Comparison of ENCODE assay signal across 20 cellular contexts in genomic region chr7:131638641-131639430, GRCh38.
A peak's percentile ranks its signal among the peaks of the same experiment; 100 is the strongest.
DNase-seq lines count a peak whose midpoint lies in the region; ATAC-seq, FAIRE-seq and TF ChIP-seq lines count a peak whose summit lies in the region.
"Had no signal": no experiment of that assay in that cellular context is flagged by ENCODE, and none has a peak within 500 bp of the region (broad histone marks: within the 10 kb centered on the region; RNA-seq: fewer than 3 reads in every experiment).

No MANE protein-coding gene starts in this region.

- H3K4me1 Mint-ChIP-seq in neural progenitor cell: peaks cover 4% of the 10 kb centered on the region
- H3K4me1 Mint-ChIP-seq: CD8-positive, alpha-beta memory T cell; IgD-negative memory B cell had no signal

- no peaks in the 10 kb centered on the region for H3K23me2 ChIP-seq in H1 (ENCODE audit: low read depth, low read length)

- no peak overlapping the region for H3K14ac ChIP-seq in H1 (ENCODE audit: insufficient read length)

- H2BK120ac ChIP-seq in H1 (replicated peaks; ENCODE audit: low read depth, low read length): peak overlapping the region; percentile 67

- peak overlapping the region; percentile 91 for H4K91ac ChIP-seq in H1 (replicated peaks; ENCODE audit: insufficient read length, low read length)

- H2BK15ac ChIP-seq in H1 (ENCODE audit: low read length): peak overlapping the region; percentile 65; the same call in 1 of the 2 replicates

- no peak overlapping the region for H3K23ac ChIP-seq in H1 (ENCODE audit: insufficient read length)

- H3K27me3 ChIP-seq in HUES6 (ENCODE audit: control insufficient read depth, insufficient read depth, low read length) (no peaks in the 10 kb centered on the region), H1 (replicated peaks in 1 of 4; ENCODE audit: control insufficient read depth in 3 of 4, extremely low read depth in 1 of 4, insufficient read depth in 3 of 4, low read length in 3 of 4) (peaks cover 0 to 3% (median 0%) of the 10 kb centered on the region in 4 experiments; a peak in 1 of 7 replicates), neural progenitor cell (no peaks in the 10 kb centered on the region)

- peak overlapping the region; percentile 29 for H3K27ac Mint-ChIP-seq in neural progenitor cell
- H3K27ac Mint-ChIP-seq: CD8-positive, alpha-beta memory T cell; IgD-negative memory B cell had no signal

- H3K4me3 ChIP-seq in HUES6 (ENCODE audit: low read depth, low read length): no peak overlapping the region
- H3K4me3 ChIP-seq in H1 (ENCODE audit: extremely low read depth in 1 of 4, insufficient read depth in 2 of 4, low read depth in 3 of 4, low read length in 4 of 4): no peak overlapping the region
- H3K4me3 ChIP-seq in neural progenitor cell: no peak overlapping the region
- H3K4me3 ChIP-seq: GM12878 had no signal

- FAIRE-seq in D721Med (lab: Jason Lieb, UNC) (no peak), H1 (lab: Jason Lieb, UNC) (no peak)
- FAIRE-seq: A204.1, GM12878 had no signal

- TF ChIP-seq POLR2A in H1 (IDR thresholded peaks at IDR 0.05; ENCODE audit: control extremely low read depth in 1 of 2, low read depth in 2 of 2, low read length in 2 of 2): no peak

- H3K79me1 ChIP-seq in H1 (ENCODE audit: low read depth, low read length): no peaks in the 10 kb centered on the region

- no peaks in the 10 kb centered on the region for H3K9me3 ChIP-seq in HUES6 (ENCODE audit: control insufficient read depth, insufficient read depth, low read depth, low read length)
- H3K9me3 ChIP-seq in H1 (ENCODE audit: insufficient read depth in 2 of 2, low read depth in 1 of 2, low read length in 1 of 2): no peaks in the 10 kb centered on the region
- H3K9me3 ChIP-seq in neural progenitor cell (ENCODE audit: low read depth): no peaks in the 10 kb centered on the region
- H3K9me3 ChIP-seq: SK-N-SH had no signal

- peaks cover 10% of the 10 kb centered on the region for H3F3A ChIP-seq in neural progenitor cell (ENCODE audit: low read depth)

- no peak for TF ChIP-seq CTCF in D721Med (IDR thresholded peaks at IDR 0.05; ENCODE audit: insufficient read depth, missing control alignments)
- peak in 1 of 3 experiments; percentile 22; a peak in 1 of 4 replicates for TF ChIP-seq CTCF in H1 (IDR thresholded peaks at IDR 0.05; ENCODE audit: control extremely low read depth in 1 of 3, insufficient read depth in 1 of 3, low read depth in 1 of 3, low read length in 3 of 3)
- no peak for TF ChIP-seq CTCF in neural progenitor cell (IDR thresholded peaks at IDR 0.05)

- POLR2A ChIA-PET in H1 (lab: Charles Lee; ENCODE audit: partially characterized antibody): interaction anchor here (0.6 to 3.5 kb wide), 5 partner anchors 10 to 144 kb away, joined by 3 to 9 read pairs (median 4); no protein-coding TSS in a partner anchor

- H3K4me3 Mint-ChIP-seq in neural progenitor cell: no peak overlapping the region
- H3K4me3 Mint-ChIP-seq: CD8-positive, alpha-beta memory T cell; IgD-negative memory B cell had no signal

- no peaks in the 10 kb centered on the region for H4K20me1 ChIP-seq in H1 (replicated peaks in 1 of 2; ENCODE audit: control insufficient read depth in 1 of 2, insufficient read depth in 2 of 2, low read length in 2 of 2)
- no peaks in the 10 kb centered on the region for H4K20me1 ChIP-seq in neural progenitor cell (ENCODE audit: low read depth)

- TF ChIP-seq EP300 in H1 (IDR thresholded peaks at IDR 0.05; ENCODE audit: borderline replicate concordance in 1 of 2, low read depth in 2 of 2, low read length in 2 of 2): no peak

- H2BK12ac ChIP-seq in H1 (ENCODE audit: low read depth, low read length): peak overlapping the region; percentile 45; the same call in 1 of the 2 replicates

- H3K27ac ChIP-seq in HUES6 (ENCODE audit: low read depth, low read length) (peak overlapping the region; percentile 8; the same call in 1 of the 2 replicates), H1 (ENCODE audit: low read depth, low read length) (no peak overlapping the region), neural progenitor cell (peak overlapping the region; percentile 17)
- H3K27ac ChIP-seq: C4-2B had no signal

- peak overlapping the region; percentile 34; the same call in 1 of the 2 replicates for H3K18ac ChIP-seq in H1 (ENCODE audit: extremely low read depth, low read length)

- 89% methylated on average over 10 of the region's 10 CpGs; no CpG with 5 or more reads in 1 of the 2 experiments for WGBS in H1 (ENCODE audit: extremely low coverage in 1 of 2, insufficient coverage in 1 of 2, insufficient read length in 1 of 2, insufficient replicate concordance in 2 of 2, low coverage in 1 of 2, low lambda C conversion rate in 2 of 2, missing lambda C conversion rate in 1 of 2), 2 experiments

- TF ChIP-seq RAD21 in H1 (IDR thresholded peaks at IDR 0.05 in 1 of 2, conservative IDR thresholded peaks at IDR 0.05 in 1 of 2; ENCODE audit: low read depth in 2 of 2, low read length in 2 of 2): no peak; a peak in 1 of 4 replicates

- H3K27me3 Mint-ChIP-seq in neural progenitor cell (ENCODE audit: insufficient read depth, low read depth): peaks cover 26% of the 10 kb centered on the region

- H3K4me2 ChIP-seq in H1 (ENCODE audit: insufficient read depth in 1 of 2, low read depth in 2 of 2, low read length in 2 of 2): no peak overlapping the region
- H3K4me2 ChIP-seq in neural progenitor cell: peak overlapping the region; percentile 8
- H3K4me2 ChIP-seq: SK-N-SH had no signal

- DNase-seq in D721Med (ENCODE audit: insufficient read length, low spot score): peak; percentile 6
- no peak for DNase-seq in H1 (ENCODE audit: low read depth in 1 of 2, low spot score in 2 of 2)
- no peak for DNase-seq in neural progenitor cell (ENCODE audit: low spot score)
- no peak for DNase-seq in T-helper 2 cell
- DNase-seq: CD8-positive, alpha-beta memory T cell; DMS79 treated with DMSO at 0.1 percent for 48 hours; GOT3; NCI-H187; NCI-H446 treated with DMSO at 0.1 percent for 48 hours; NCI-H526 treated with DMSO at 0.1 percent for 48 hours; OCI-M1; SIG-M5; SK-N-SH had no signal

- H2BK20ac ChIP-seq in H1 (ENCODE audit: low read length): peak overlapping the region; percentile 98

- H2AK5ac ChIP-seq in H1 (ENCODE audit: low read depth, low read length): no peak overlapping the region

- H3K4ac ChIP-seq in H1 (replicated peaks; ENCODE audit: insufficient read length, low read depth, low read length): no peak overlapping the region

- peaks cover 27% of the 10 kb centered on the region for H3K4me1 ChIP-seq in HUES6 (ENCODE audit: control insufficient read depth, insufficient read depth, low read length)
- H3K4me1 ChIP-seq in H1 (replicated peaks in 1 of 4; ENCODE audit: control insufficient read depth in 3 of 4, insufficient read depth in 4 of 4, low read length in 3 of 4): peaks cover 0 to 15% (median 5%) of the 10 kb centered on the region in 4 experiments; a peak in 3 of 7 replicates
- H3K4me1 ChIP-seq in neural progenitor cell: peaks cover 8% of the 10 kb centered on the region

- no peak overlapping the region for H4K8ac ChIP-seq in H1 (ENCODE audit: extremely low read depth, insufficient read depth, low read length)

- H4K5ac ChIP-seq in H1 (ENCODE audit: insufficient read length, low read depth, low read length): no peak overlapping the region

- H3K9ac ChIP-seq in HUES6 (ENCODE audit: low read length): peak overlapping the region; percentile 18
- H3K9ac ChIP-seq in H1 (replicated peaks in 1 of 4; ENCODE audit: extremely low read depth in 1 of 4, low read depth in 3 of 4, low read length in 3 of 4): no peak overlapping the region
- H3K9ac ChIP-seq in neural progenitor cell: no peak overlapping the region
- H3K9ac ChIP-seq: SK-N-SH had no signal

- H3K56ac ChIP-seq in H1 (replicated peaks; ENCODE audit: insufficient read length, low read depth, low read length): no peak overlapping the region

- H3K79me2 ChIP-seq in H1 (ENCODE audit: control insufficient read depth in 1 of 2, insufficient read depth in 2 of 2, low read length in 2 of 2) (no peaks in the 10 kb centered on the region), neural progenitor cell (ENCODE audit: low read depth) (no peaks in the 10 kb centered on the region)

- 0 out of 2 replicates have a peak overlapping the region, but pooled peaks have one; percentile 40 for H2AFZ ChIP-seq in H1 (ENCODE audit: low read length)
- H2AFZ ChIP-seq in neural progenitor cell (replicated peaks): no peak overlapping the region

- H3K9me3 Mint-ChIP-seq in neural progenitor cell: peaks cover 3% of the 10 kb centered on the region
- H3K9me3 Mint-ChIP-seq: CD8-positive, alpha-beta memory T cell had no signal

- ATAC-seq in HG03196 (IDR thresholded peaks at IDR 0.05; ENCODE audit: unreplicated experiment) (no peak), HG02588 (IDR thresholded peaks at IDR 0.05; ENCODE audit: unreplicated experiment) (no peak)
- ATAC-seq: GM12878 had no signal

- H3K36me3 ChIP-seq in HUES6 (ENCODE audit: control insufficient read depth, insufficient read depth, low read length) (no peaks in the 10 kb centered on the region), H1 (ENCODE audit: control insufficient read depth in 2 of 4, insufficient read depth in 4 of 4, low read length in 3 of 4) (no peaks in the 10 kb centered on the region), neural progenitor cell (no peaks in the 10 kb centered on the region)

- no peaks in the 10 kb centered on the region for H3K36me3 Mint-ChIP-seq in neural progenitor cell
- H3K36me3 Mint-ChIP-seq: CD8-positive, alpha-beta memory T cell; IgD-negative memory B cell had no signal

- CTCF ChIA-PET in H1 (lab: Charles Lee; ENCODE audit: partially characterized antibody): interaction anchor here (0.6 to 4.9 kb wide), 12 partner anchors 9 to 131 kb away, joined by 3 to 38 read pairs (median 4); no protein-coding TSS in a partner anchor

- peak overlapping the region; percentile 47; the same call in 1 of the 2 replicates for H2BK5ac ChIP-seq in H1 (ENCODE audit: low read depth, low read length)

TF ChIP-seq in H1, 55 proteins besides CTCF, POLR2A, EP300 and RAD21 (continues in another document):
- TF ChIP-seq SP1 (IDR thresholded peaks at IDR 0.05; ENCODE audit: low read depth, low read length) (no peak), CEBPB (IDR thresholded peaks at IDR 0.05; ENCODE audit: low read depth, low read length) (no peak), GTF2F1 (IDR thresholded peaks at IDR 0.05; ENCODE audit: borderline replicate concordance, low read depth, low read length) (no peak), GABPA (IDR thresholded peaks at IDR 0.05; ENCODE audit: borderline replicate concordance, insufficient read depth, low read length) (no peak), TCF12 (IDR thresholded peaks at IDR 0.05; ENCODE audit: low read depth, low read length) (no peak), NANOG (IDR thresholded peaks at IDR 0.05; ENCODE audit: insufficient read depth, low read depth, low read length, poor library complexity, severe bottlenecking) (no peak), JUN (IDR thresholded peaks at IDR 0.05; ENCODE audit: low read depth, low read length) (no peak), CBX5 (IDR thresholded peaks at IDR 0.05; ENCODE audit: low read depth, low read length) (no peak), SAP30 (IDR thresholded peaks at IDR 0.05; ENCODE audit: insufficient read depth, insufficient replicate concordance, low read length) (no peak), NRF1 (IDR thresholded peaks at IDR 0.05; ENCODE audit: low read depth, low read length) (no peak), EZH2 (IDR thresholded peaks at IDR 0.05; ENCODE audit: low read depth, low read length, severe bottlenecking) (no peak), MAFK (IDR thresholded peaks at IDR 0.05; ENCODE audit: low read depth, low read length) (no peak)
